Comparison of ENCODE assay signal across 1 cellular context in the genomic region with DNA sequence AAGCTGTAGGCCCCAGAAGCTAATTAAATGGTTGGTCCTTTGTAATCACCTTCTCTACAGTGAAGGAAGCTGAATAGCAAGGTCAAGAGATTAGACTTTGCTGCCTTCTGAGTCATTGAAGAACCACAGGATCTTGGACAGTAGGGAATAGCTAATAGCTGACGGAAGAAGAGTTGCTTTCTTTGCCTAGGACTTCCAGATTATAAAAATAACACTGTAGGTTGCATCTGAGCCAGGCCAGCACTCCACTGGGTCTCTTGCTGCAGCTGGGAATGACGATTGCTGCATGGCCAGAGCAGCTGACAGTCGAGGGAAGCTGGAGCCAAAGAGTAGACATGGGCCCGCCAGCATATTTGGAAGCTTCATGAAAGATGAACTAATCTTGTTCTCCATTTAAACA.
TF ChIP-seq lines count a peak whose summit lies in the region.

No MANE protein-coding gene starts in this region.

TF ChIP-seq in GM23338, 12 proteins besides CTCF, POLR2A, EP300 and RAD21 (continued from another document):
- TF ChIP-seq, protein P1, sequence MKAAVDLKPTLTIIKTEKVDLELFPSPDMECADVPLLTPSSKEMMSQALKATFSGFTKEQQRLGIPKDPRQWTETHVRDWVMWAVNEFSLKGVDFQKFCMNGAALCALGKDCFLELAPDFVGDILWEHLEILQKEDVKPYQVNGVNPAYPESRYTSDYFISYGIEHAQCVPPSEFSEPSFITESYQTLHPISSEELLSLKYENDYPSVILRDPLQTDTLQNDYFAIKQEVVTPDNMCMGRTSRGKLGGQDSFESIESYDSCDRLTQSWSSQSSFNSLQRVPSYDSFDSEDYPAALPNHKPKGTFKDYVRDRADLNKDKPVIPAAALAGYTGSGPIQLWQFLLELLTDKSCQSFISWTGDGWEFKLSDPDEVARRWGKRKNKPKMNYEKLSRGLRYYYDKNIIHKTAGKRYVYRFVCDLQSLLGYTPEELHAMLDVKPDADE (IDR thresholded peaks at IDR 0.05) = no peak
